ENCODE assay signal across 23 cellular contexts in the genomic region with DNA sequence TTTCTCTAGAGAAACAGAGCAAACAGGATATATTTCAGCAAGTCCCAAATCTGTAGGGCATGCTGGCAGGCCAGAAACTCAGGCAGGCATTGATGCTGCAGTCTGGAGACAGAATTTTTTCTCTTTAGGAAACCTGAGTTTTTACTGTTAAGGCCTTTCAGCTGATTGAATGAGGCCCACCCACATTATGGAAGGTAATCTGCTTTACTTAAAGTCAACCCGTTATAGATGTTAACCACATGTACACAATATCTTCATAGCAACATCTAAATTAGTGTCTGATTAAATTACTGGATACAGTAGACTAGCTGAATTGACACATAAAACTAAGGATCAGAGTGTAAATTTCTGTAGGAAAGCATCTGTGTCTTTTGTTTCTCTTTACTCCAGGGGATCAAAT.
"Had no signal": no experiment of that assay in that cellular context is flagged by ENCODE, and none has a peak within 500 bp of the region (broad histone marks: within the 10 kb centered on the region; RNA-seq: fewer than 3 reads in every experiment).

No MANE protein-coding gene starts in this region.

- DNase-seq: dorsolateral prefrontal cortex; effector memory CD8-positive, alpha-beta T cell; gastrocnemius medialis; islet precursor cell; left lung; lower lobe of right lung; mesenchymal stem cell; midbrain; psoas muscle; retina; spleen; stimulated activated CD4-positive, alpha-beta T cell treated with anti-CD3 and anti-CD28 coated beads, Interleukin-2, amount 100 ng/mL, for 24 hours; stimulated activated CD4-positive, alpha-beta T cell treated with anti-CD3 and anti-CD28 coated beads, Interleukin-4, amount 100 ng/mL, for 4 hours; stimulated activated naive CD4-positive, alpha-beta T cell; stomach; substantia nigra; transverse colon had no signal

- H3K9me3 ChIP-seq: gastrocnemius medialis, lower lobe of right lung, stomach, thoracic aorta, transverse colon had no signal

- H3K27ac ChIP-seq: coronary artery, dorsolateral prefrontal cortex, epithelial cell of prostate, esophagus muscularis mucosa, gastrocnemius medialis, left lung, lower lobe of right lung, psoas muscle, spleen, stomach, thoracic aorta, transverse colon had no signal

- H3K4me3 Mint-ChIP-seq: effector memory CD8-positive, alpha-beta T cell; natural killer cell treated with Interleukin-12 subunit alpha and Interleukin-12 subunit beta and Interleukin-15 and Interleukin-18, amount 100 ng/mL, for 72 hours had no signal

- H3K27me3 ChIP-seq: dorsolateral prefrontal cortex, esophagus muscularis mucosa, gastrocnemius medialis, left lung, spleen, stomach, transverse colon had no signal

- H3K36me3 Mint-ChIP-seq: natural killer cell treated with Interleukin-12 subunit alpha and Interleukin-12 subunit beta and Interleukin-15 and Interleukin-18, amount 100 ng/mL, for 72 hours had no signal

- ATAC-seq: effector memory CD8-positive, alpha-beta T cell; gastrocnemius medialis; left lung; lower lobe of right lung; natural killer cell treated with Interleukin-12 subunit alpha and Interleukin-12 subunit beta and Interleukin-15 and Interleukin-18, amount 100 ng/mL, for 72 hours; psoas muscle; sciatic nerve had no signal

- H3K36me3 ChIP-seq: esophagus muscularis mucosa, gastrocnemius medialis, left lung, lower lobe of right lung, spleen, stomach, thoracic aorta, transverse colon had no signal

- H3K4me3 ChIP-seq: coronary artery, dorsolateral prefrontal cortex, esophagus muscularis mucosa, gastrocnemius medialis, left lung, lower lobe of right lung, psoas muscle, spleen, stomach, thoracic aorta, transverse colon had no signal

- H3K9me3 Mint-ChIP-seq: effector memory CD8-positive, alpha-beta T cell; natural killer cell treated with Interleukin-12 subunit alpha and Interleukin-12 subunit beta and Interleukin-15 and Interleukin-18, amount 100 ng/mL, for 72 hours had no signal

- H3K4me1 ChIP-seq: gastrocnemius medialis, lower lobe of right lung, psoas muscle had no signal

- H3K27ac Mint-ChIP-seq: effector memory CD8-positive, alpha-beta T cell; natural killer cell treated with Interleukin-12 subunit alpha and Interleukin-12 subunit beta and Interleukin-15 and Interleukin-18, amount 100 ng/mL, for 72 hours had no signal

- H3K27me3 Mint-ChIP-seq: effector memory CD8-positive, alpha-beta T cell had no signal
